In the genomic region with DNA sequence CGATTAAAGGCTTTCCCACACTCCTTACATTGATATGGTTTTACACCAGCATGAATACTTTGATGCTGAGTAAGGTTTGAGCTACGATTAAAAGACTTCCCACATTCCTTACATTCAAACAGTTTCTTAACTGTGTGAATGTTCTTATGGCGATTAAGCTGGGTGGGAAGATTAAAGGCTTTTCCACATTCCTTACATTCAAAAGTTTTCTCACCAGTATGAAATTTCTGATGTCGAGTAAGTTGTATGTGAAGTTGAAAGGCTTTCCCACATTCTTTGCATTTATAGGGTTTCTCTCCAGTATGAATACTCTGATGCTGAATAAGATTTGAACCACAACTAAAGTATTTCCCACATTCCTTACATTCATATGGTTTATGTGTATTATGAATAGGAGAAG, we compare ENCODE assay signal across 19 cellular contexts. TPM values are rescaled to one million over a fixed set of nuclear protein-coding genes. Genes with fewer than 3 reads are reported as not detected.
DNase-seq lines count a peak whose midpoint lies in the region; ATAC-seq, FAIRE-seq and TF ChIP-seq lines count a peak whose summit lies in the region.
"Had no signal": no experiment of that assay in that cellular context is flagged by ENCODE, and none has a peak within 500 bp of the region (broad histone marks: within the 10 kb centered on the region; RNA-seq: fewer than 3 reads in every experiment).

No MANE protein-coding gene starts in this region.

- no peak for TF ChIP-seq POLR2A in IMR-90 (IDR thresholded peaks at IDR 0.05; ENCODE audit: low read depth, low read length)

- H2BK15ac ChIP-seq in IMR-90 (ENCODE audit: low read depth, low read length): no peak overlapping the region
- H2BK15ac ChIP-seq in mesendoderm (replicated peaks; ENCODE audit: low read depth): no peak overlapping the region

- no peak overlapping the region for H4K91ac ChIP-seq in IMR-90 (ENCODE audit: insufficient read depth, low read depth, low read length)

- H3K79me2 ChIP-seq in astrocyte (ENCODE audit: insufficient read depth, low read length) (no peaks in the 10 kb centered on the region), mesendoderm (ENCODE audit: control insufficient read depth, insufficient read depth, low read length) (no peaks in the 10 kb centered on the region)

- no peak overlapping the region for H2BK5ac ChIP-seq in IMR-90 (ENCODE audit: low read depth, low read length, poor library complexity, severe bottlenecking)
- no peak overlapping the region for H2BK5ac ChIP-seq in mesendoderm (ENCODE audit: low read length)

- H3K4me1 ChIP-seq in IMR-90 (ENCODE audit: control insufficient read depth, insufficient read depth, low read length) (no peaks in the 10 kb centered on the region), astrocyte (ENCODE audit: insufficient read depth, low read length) (no peaks in the 10 kb centered on the region), mesendoderm (ENCODE audit: control insufficient read depth, low read depth, low read length) (no peaks in the 10 kb centered on the region)
- H3K4me1 ChIP-seq: BLaER1 treated with 17β-estradiol and CSF1 and Interleukin-3, amounts not matched to agents 10 nM and 100 nM had no signal

- peaks cover 51% of the 10 kb centered on the region for H3K9me3 ChIP-seq in IMR-90 (ENCODE audit: control insufficient read depth, insufficient read depth, low read length)
- peaks cover 39% of the 10 kb centered on the region for H3K9me3 ChIP-seq in astrocyte (ENCODE audit: insufficient read depth, low read depth, low read length)

- no peaks in the 10 kb centered on the region for H3K79me1 ChIP-seq in IMR-90 (ENCODE audit: low read depth in 1 of 2, low read length in 2 of 2)
- no peaks in the 10 kb centered on the region for H3K79me1 ChIP-seq in mesendoderm (ENCODE audit: low read length)

- peaks cover 50% of the 10 kb centered on the region for H3K36me3 Mint-ChIP-seq in astrocyte (ENCODE audit: low read depth, unreplicated experiment)

- TF ChIP-seq RAD21 in IMR-90 (IDR thresholded peaks at IDR 0.05; ENCODE audit: low read length): no peak

- no peaks in the 10 kb centered on the region for H4K20me1 ChIP-seq in IMR-90 (ENCODE audit: insufficient read depth, low read length)
- no peaks in the 10 kb centered on the region for H4K20me1 ChIP-seq in astrocyte (ENCODE audit: insufficient read depth, low read length)
- H4K20me1 ChIP-seq: BLaER1 treated with 17β-estradiol and CSF1 and Interleukin-3, amounts not matched to agents 10 nM and 100 nM had no signal

- intact Hi-C loops in IMR-90 (cut with micrococcal nuclease): no loop called here

- H3K27me3 Mint-ChIP-seq in astrocyte (ENCODE audit: low read depth, unreplicated experiment): no peaks in the 10 kb centered on the region

- H3K56ac ChIP-seq in IMR-90 (ENCODE audit: extremely low read depth, insufficient read depth, low read length) (no peak overlapping the region), mesendoderm (ENCODE audit: low read length) (no peak overlapping the region)

- TF ChIP-seq CTCF in AG10803 (conservative IDR thresholded peaks at IDR 0.05; ENCODE audit: low read length) (no peak), IMR-90 (conservative IDR thresholded peaks at IDR 0.05; ENCODE audit: low read depth, low read length) (no peak), astrocyte (IDR thresholded peaks at IDR 0.05; ENCODE audit: insufficient read depth, low read depth, low read length) (no peak)

- in situ Hi-C loops in IMR-90 (cut with MboI; ENCODE audit: low sequenced_read_pairs): no loop called here

- H3K18ac ChIP-seq in IMR-90 (ENCODE audit: low read depth, low read length) (no peak overlapping the region), mesendoderm (ENCODE audit: low read length) (no peak overlapping the region)

- H4K5ac ChIP-seq in IMR-90 (ENCODE audit: low read depth, low read length) (no peak overlapping the region), mesendoderm (ENCODE audit: low read length) (no peak overlapping the region)

- no peaks in the 10 kb centered on the region for H3K4me1 Mint-ChIP-seq in astrocyte (ENCODE audit: low read depth, unreplicated experiment)

- H3K27ac ChIP-seq in IMR-90 (ENCODE audit: insufficient read depth, low read length) (no peak overlapping the region), astrocyte (ENCODE audit: low read depth, low read length) (no peak overlapping the region), mesendoderm (ENCODE audit: low read depth, low read length) (no peak overlapping the region)
- H3K27ac ChIP-seq: BLaER1 treated with 17β-estradiol and CSF1 and Interleukin-3, amounts not matched to agents 10 nM and 100 nM; GM23248 had no signal

- POLR2A ChIA-PET in IMR-90 (lab: Charles Lee; ENCODE audit: unreplicated experiment): no interaction called here

- dilution Hi-C loops in IMR-90 (cut with HindIII; ENCODE audit: low sequenced_read_pairs, unreplicated experiment): no loop called here

- H2BK120ac ChIP-seq in IMR-90 (ENCODE audit: low read depth, low read length) (no peak overlapping the region), mesendoderm (ENCODE audit: low read depth, low read length) (no peak overlapping the region)

- no TSS peak for BruUV-seq in IMR-90 (replicated peaks; lab: Mats Ljungman, UMichigan)

- peaks cover 64% of the 10 kb centered on the region for H3K9me3 Mint-ChIP-seq in astrocyte (ENCODE audit: unreplicated experiment)

- H3K9ac ChIP-seq in IMR-90 (ENCODE audit: low read depth, low read length) (no peak overlapping the region), astrocyte (ENCODE audit: low read length) (no peak overlapping the region), mesendoderm (ENCODE audit: low read length) (no peak overlapping the region)
- H3K9ac ChIP-seq: BLaER1 treated with 17β-estradiol and CSF1 and Interleukin-3, amounts not matched to agents 10 nM and 100 nM; GM23248 had no signal

- no peak overlapping the region for H3K23ac ChIP-seq in IMR-90 (ENCODE audit: low read depth, low read length)
- H3K23ac ChIP-seq in mesendoderm (ENCODE audit: low read length): no peak overlapping the region

- H4K8ac ChIP-seq in IMR-90 (ENCODE audit: low read depth in 2 of 2, low read length in 2 of 2) (no peak overlapping the region), mesendoderm (ENCODE audit: low read depth, low read length) (no peak overlapping the region)

- FAIRE-seq in astrocyte (lab: Jason Lieb, UNC): no peak

- ATAC-seq in IMR-90 (ENCODE audit: low read depth): no peak
- ATAC-seq in GM19467 (IDR thresholded peaks at IDR 0.05; ENCODE audit: unreplicated experiment): no peak
- no peak for ATAC-seq in stimulated activated naive CD8-positive, alpha-beta T cell treated with anti-CD3 and anti-CD28 coated beads, Interleukin-15, Interleukin-2, amounts not matched to agents 100 U/mL and 50 U/mL, for 24 hours

- peak; percentile 14 for DNase-seq in AG10803 (ENCODE audit: low read depth)
- peak; percentile 4 for DNase-seq in IMR-90
- DNase-seq in astrocyte (ENCODE audit: low read depth): peak; percentile 5
- peak; percentile 26 for DNase-seq in mesendoderm
- no peak for DNase-seq in COLO829 (ENCODE audit: low spot score)
- DNase-seq in GDM1 (lab: John Stamatoyannopoulos, UW): no peak
- DNase-seq in stimulated activated naive CD8-positive, alpha-beta T cell treated with anti-CD3 and anti-CD28 coated beads, Interleukin-15, Interleukin-2, amounts not matched to agents 100 U/mL and 50 U/mL, for 24 hours: no peak
- DNase-seq: 8988T, GM23248, MG63, NCI-H1092, NCI-H146, NCI-H2081, NCI-H524 treated with DMSO at 0.1 percent for 48 hours, RPMI8226, SIG-M5 had no signal

- H2AFZ ChIP-seq in IMR-90 (replicated peaks; ENCODE audit: low read length, poor library complexity): no peak overlapping the region
- no peak overlapping the region for H2AFZ ChIP-seq in astrocyte (ENCODE audit: low read depth, low read length)
- H2AFZ ChIP-seq: GM23248 had no signal

- H3K4ac ChIP-seq in IMR-90 (ENCODE audit: low read depth, low read length) (no peak overlapping the region), mesendoderm (ENCODE audit: low read depth, low read length) (no peak overlapping the region)

- H3K36me3 ChIP-seq in IMR-90 (ENCODE audit: control insufficient read depth, insufficient read depth, low read length) (no peaks in the 10 kb centered on the region; the same call in 1 of the 2 replicates), astrocyte (ENCODE audit: insufficient read depth, low read length) (peaks cover 4% of the 10 kb centered on the region), mesendoderm (ENCODE audit: control insufficient read depth, insufficient read depth, low read length) (no peaks in the 10 kb centered on the region)

- WGBS in IMR-90 (ENCODE audit: extremely low coverage in 2 of 2, insufficient read length in 1 of 2), 2 experiments: no CpG with 5 or more reads among the region's 4 CpGs
- no CpG with 5 or more reads among the region's 4 CpGs for WGBS in mesendoderm (ENCODE audit: extremely low coverage, insufficient coverage, low lambda C conversion rate)

- no peaks in the 10 kb centered on the region for H3K9me1 ChIP-seq in IMR-90 (ENCODE audit: insufficient read depth, low read length)

- H3K4me3 ChIP-seq in AG10803 (ENCODE audit: low read length) (no peak overlapping the region), IMR-90 (ENCODE audit: insufficient read depth, low read depth, low read length) (no peak overlapping the region), astrocyte (ENCODE audit: insufficient read depth, low read depth, low read length) (no peak overlapping the region), mesendoderm (ENCODE audit: low read length) (no peak overlapping the region)
- H3K4me3 ChIP-seq: GM23248, MG63 had no signal

- no peak overlapping the region for H3K4me2 ChIP-seq in IMR-90 (ENCODE audit: low read depth, low read length)
- H3K4me2 ChIP-seq in astrocyte (ENCODE audit: low read length): no peak overlapping the region
- H3K4me2 ChIP-seq in mesendoderm (ENCODE audit: low read length): no peak overlapping the region
- H3K4me2 ChIP-seq: BLaER1 treated with 17β-estradiol and CSF1 and Interleukin-3, amounts not matched to agents 10 nM and 100 nM had no signal

- H2AK5ac ChIP-seq in IMR-90 (ENCODE audit: low read depth, low read length) (no peak overlapping the region), mesendoderm (ENCODE audit: low read length) (no peak overlapping the region)

- CTCF ChIA-PET in IMR-90 (lab: Yijun Ruan, JAX): no interaction called here

- H3K14ac ChIP-seq in IMR-90 (replicated peaks; ENCODE audit: low read depth, low read length): no peak overlapping the region

- H3K27ac Mint-ChIP-seq in astrocyte (ENCODE audit: unreplicated experiment): peak overlapping the region; percentile 58
- H3K27ac Mint-ChIP-seq: T-helper 1 cell treated with Interleukin-12 subunit alpha and Interleukin-12 subunit beta and Interleukin-4 antibody, amounts not matched to agents 30 μg/mL and 1 μg/mL, for 36 hours had no signal

- H3K4me3 Mint-ChIP-seq in astrocyte (ENCODE audit: unreplicated experiment): no peak overlapping the region
- H3K4me3 Mint-ChIP-seq: T-helper 1 cell treated with Interleukin-12 subunit alpha and Interleukin-12 subunit beta and Interleukin-4 antibody, amounts not matched to agents 30 μg/mL and 1 μg/mL, for 36 hours had no signal

- H2BK20ac ChIP-seq in IMR-90 (ENCODE audit: low read depth, low read length): no peak overlapping the region

- no peak overlapping the region for H2AK9ac ChIP-seq in IMR-90 (replicated peaks; ENCODE audit: low read depth, low read length, poor library complexity)

- H3K27me3 ChIP-seq in IMR-90 (ENCODE audit: control insufficient read depth, insufficient read depth, low read length): no peaks in the 10 kb centered on the region
- no peaks in the 10 kb centered on the region for H3K27me3 ChIP-seq in astrocyte (ENCODE audit: insufficient read depth, low read length)
- H3K27me3 ChIP-seq in mesendoderm (ENCODE audit: insufficient read depth, low read length, poor library complexity): no peaks in the 10 kb centered on the region
- H3K27me3 ChIP-seq: BLaER1 treated with 17β-estradiol and CSF1 and Interleukin-3, amounts not matched to agents 10 nM and 100 nM; MG63 had no signal

RNA-seq across cellular contexts. Expression of a gene that starts 20.0 kb away (rescaled TPM):
- total RNA-seq in IMR-90 (2012; rRNA removed): 14.7 and 19.9 TPM in 2 replicates
- 3.7 and 4.6 TPM in 2 replicates for polyA plus RNA-seq in IMR-90 (2012; rRNA removed)
- polyA plus RNA-seq in IMR-90 (2012; cell fraction: cytosol; rRNA removed): 0.31 and 0.63 TPM in 2 replicates
- 1.0 and 8.5 TPM in 2 replicates for polyA plus RNA-seq in IMR-90 (2012; cell fraction: nucleus; rRNA removed; ENCODE audit: low replicate concordance)
- 12.0 and 13.2 TPM in 2 replicates for total RNA-seq in astrocyte
- 9.1 TPM for polyA plus RNA-seq in mesendoderm (2013, experiment 1 of 2)
- polyA plus RNA-seq in mesendoderm (2013, experiment 2 of 2): 8.0 TPM

RNA-seq across cellular contexts. Expression of a gene that starts 39.1 kb away (rescaled TPM):
- 5.8 and 6.5 TPM in 2 replicates for total RNA-seq in IMR-90 (2012; rRNA removed)
- polyA plus RNA-seq in IMR-90 (2012; rRNA removed): 0.57 and 1.6 TPM in 2 replicates
- polyA plus RNA-seq in IMR-90 (2012; cell fraction: cytosol; rRNA removed): 0.15 and 0.24 TPM in 2 replicates
- polyA plus RNA-seq in IMR-90 (2012; cell fraction: nucleus; rRNA removed; ENCODE audit: low replicate concordance): 0.29 and 3.6 TPM in 2 replicates
- 2.0 and 3.0 TPM in 2 replicates for total RNA-seq in astrocyte
- 0.15 TPM for polyA plus RNA-seq in mesendoderm (2013, experiment 1 of 2)
- 0.27 TPM for polyA plus RNA-seq in mesendoderm (2013, experiment 2 of 2)

RNA-seq across cellular contexts. Expression of a gene that starts 54.7 kb away (rescaled TPM):
- total RNA-seq in IMR-90 (2012; rRNA removed): 17.0 and 25.3 TPM in 2 replicates
- 5.9 and 6.2 TPM in 2 replicates for polyA plus RNA-seq in IMR-90 (2012; rRNA removed)
- polyA plus RNA-seq in IMR-90 (2012; cell fraction: cytosol; rRNA removed): 0.66 and 1.3 TPM in 2 replicates
- 0.75 and 9.5 TPM in 2 replicates for polyA plus RNA-seq in IMR-90 (2012; cell fraction: nucleus; rRNA removed; ENCODE audit: low replicate concordance)
- total RNA-seq in astrocyte: 17.3 and 18.7 TPM in 2 replicates
- 9.1 TPM for polyA plus RNA-seq in mesendoderm (2013, experiment 1 of 2)
- 8.5 TPM for polyA plus RNA-seq in mesendoderm (2013, experiment 2 of 2)

Comparison
In these comparisons a context has a peak if more than half of its experiments do, and no peak if none do; other contexts are left out.
1. DNase-seq: peak in AG10803 (single experiment), IMR-90 (single experiment), astrocyte (single experiment) and mesendoderm (single experiment); none in COLO829 (single experiment), GDM1 (single experiment) and stimulated activated naive CD8-positive, alpha-beta T cell treated with anti-CD3 and anti-CD28 coated beads, Interleukin-15, Interleukin-2, amounts not matched to agents 100 U/mL and 50 U/mL, for 24 hours (single experiment).